8 cellular contexts compared by ENCODE assay signal in genomic region chr7:72493850-72494661, GRCh38.
A peak's percentile ranks its signal among the peaks of the same experiment; 100 is the strongest.
DNase-seq lines count a peak whose midpoint lies in the region; ATAC-seq and TF ChIP-seq lines count a peak whose summit lies in the region.

No MANE protein-coding gene starts in this region.

- H2AFZ ChIP-seq in neural progenitor cell (replicated peaks), result no peak overlapping the region

- H3K27me3 Mint-ChIP-seq in HFFc6 (ENCODE audit: insufficient read depth), result 0 out of 2 replicates have a peak, but pooled peaks cover 5% of the 10 kb centered on the region
- peaks cover 3% of the 10 kb centered on the region for H3K27me3 Mint-ChIP-seq in neural progenitor cell (ENCODE audit: insufficient read depth, low read depth)

- H3K4me3 Mint-ChIP-seq in HFFc6 (no peak overlapping the region), neural progenitor cell (no peak overlapping the region)

- H3K36me3 Mint-ChIP-seq in HFFc6 (ENCODE audit: low read depth) (no peaks in the 10 kb centered on the region), neural progenitor cell (no peaks in the 10 kb centered on the region)

- H3K9me3 ChIP-seq in neural progenitor cell (ENCODE audit: low read depth) (no peaks in the 10 kb centered on the region), uterus (no peaks in the 10 kb centered on the region)

- H3K4me3 ChIP-seq in fibroblast of the aortic adventitia (ENCODE audit: low read depth, low read length), result no peak overlapping the region
- no peak overlapping the region for H3K4me3 ChIP-seq in neural progenitor cell
- H3K4me3 ChIP-seq in uterus, result no peak overlapping the region

- H3K4me1 ChIP-seq in neural progenitor cell (no peaks in the 10 kb centered on the region), uterus (no peaks in the 10 kb centered on the region)

- no peaks in the 10 kb centered on the region for H3K36me3 ChIP-seq in neural progenitor cell
- no peaks in the 10 kb centered on the region for H3K36me3 ChIP-seq in uterus

- no peaks in the 10 kb centered on the region for H3K79me2 ChIP-seq in neural progenitor cell (ENCODE audit: low read depth)

- H3K4me1 Mint-ChIP-seq in HFFc6 (ENCODE audit: low read depth) (no peaks in the 10 kb centered on the region), neural progenitor cell (peaks cover 2% of the 10 kb centered on the region)

- no peaks in the 10 kb centered on the region for H4K20me1 ChIP-seq in neural progenitor cell (ENCODE audit: low read depth)

- TF ChIP-seq CTCF in HFFc6 (IDR thresholded peaks at IDR 0.05), result peak; percentile 86
- peak; percentile 47 for TF ChIP-seq CTCF in fibroblast of the aortic adventitia (IDR thresholded peaks at IDR 0.05; ENCODE audit: insufficient read depth, low read length)
- peak; percentile 91 for TF ChIP-seq CTCF in neural progenitor cell (IDR thresholded peaks at IDR 0.05)
- TF ChIP-seq CTCF in uterus (IDR thresholded peaks at IDR 0.05), result peak in 3 of 4 experiments; percentile 8 to 33 (median 26)

- H3K9me3 Mint-ChIP-seq in HFFc6, result peaks cover 16% of the 10 kb centered on the region
- no peaks in the 10 kb centered on the region for H3K9me3 Mint-ChIP-seq in neural progenitor cell

- H3K27ac ChIP-seq in neural progenitor cell, result no peak overlapping the region
- no peak overlapping the region for H3K27ac ChIP-seq in uterus

- no peaks in the 10 kb centered on the region for H3F3A ChIP-seq in neural progenitor cell (ENCODE audit: low read depth)

- intact Hi-C loops in uterus (cut with DNase I; ENCODE audit: low total_unique reads), result no loop called here

- DNase-seq in D341Med (ENCODE audit: low spot score) (peak; percentile 74), HFFc6 (peak; percentile 27), NCI-H774 (lab: John Stamatoyannopoulos, UW) (peak; percentile 63), fibroblast of the aortic adventitia (ENCODE audit: low read depth) (peak; percentile 25), neural progenitor cell (ENCODE audit: low spot score) (peak; percentile 82), uterus (no peak)
- peak; percentile 85 for DNase-seq in activated CD8-positive, alpha-beta memory T cell treated with anti-CD3 and anti-CD28 coated beads, Interleukin-2, amount 50 U/mL, for 48 hours

- no peak overlapping the region for H3K4me2 ChIP-seq in neural progenitor cell

- no peak for ATAC-seq in HG03196 (IDR thresholded peaks at IDR 0.05; ENCODE audit: unreplicated experiment)

- no peaks in the 10 kb centered on the region for H3K27me3 ChIP-seq in neural progenitor cell
- H3K27me3 ChIP-seq in uterus, result peaks cover 0 to 5% of the 10 kb centered on the region in 2 donors

- no peak overlapping the region for H3K9ac ChIP-seq in neural progenitor cell

- TF ChIP-seq POLR2A in uterus (IDR thresholded peaks at IDR 0.05), result no peak

- H3K27ac Mint-ChIP-seq in HFFc6, result no peak overlapping the region
- H3K27ac Mint-ChIP-seq in neural progenitor cell, result no peak overlapping the region

Comparison
In these comparisons a context has a peak if more than half of its experiments do, and no peak if none do; other contexts are left out.
1. DNase-seq: peak in D341Med (single experiment), HFFc6 (single experiment), NCI-H774 (single experiment), activated CD8-positive, alpha-beta memory T cell treated with anti-CD3 and anti-CD28 coated beads, Interleukin-2, amount 50 U/mL, for 48 hours (single experiment), fibroblast of the aortic adventitia (single experiment) and neural progenitor cell (single experiment); none in uterus (0 of 2).
2. CTCF ChIP-seq: peak in every context shown above with its lines; median percentile 91 in neural progenitor cell; 86 in HFFc6; 47 in fibroblast of the aortic adventitia; 26 in uterus.